21 cellular contexts compared by ENCODE assay signal in the genomic region with DNA sequence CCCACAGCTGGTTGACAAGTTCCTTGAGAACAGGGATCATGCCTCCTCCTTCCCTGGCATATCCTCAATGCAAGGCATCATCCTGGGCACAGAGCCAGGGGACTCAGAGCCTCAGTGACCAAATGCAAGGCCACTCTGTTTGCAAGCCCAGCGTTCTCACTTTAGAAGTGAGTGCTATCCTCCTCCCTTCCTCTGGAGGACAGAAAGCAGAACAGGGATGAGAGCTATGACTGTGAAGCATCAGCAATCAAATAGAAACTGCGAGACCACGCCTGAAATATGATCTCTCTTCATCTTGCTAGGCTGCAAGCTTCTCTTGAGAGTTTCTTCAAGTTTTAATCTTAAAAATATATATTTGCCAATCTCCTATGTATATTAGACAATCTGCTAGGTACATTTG.
DNase-seq lines count a peak whose midpoint lies in the region; ATAC-seq, FAIRE-seq and TF ChIP-seq lines count a peak whose summit lies in the region.
"Had no signal": no experiment of that assay in that cellular context is flagged by ENCODE, and none has a peak within 500 bp of the region (broad histone marks: within the 10 kb centered on the region; RNA-seq: fewer than 3 reads in every experiment).

No MANE protein-coding gene starts in this region.

- H3K4me1 ChIP-seq in RWPE2 (ENCODE audit: insufficient read depth, poor library complexity, severe bottlenecking) (peaks cover 29% of the 10 kb centered on the region), Peyer's patch (no peaks in the 10 kb centered on the region)
- H3K4me1 ChIP-seq: SJCRH30, uterus had no signal

- H3K36me3 ChIP-seq in RWPE2 (ENCODE audit: low read depth): no peaks in the 10 kb centered on the region
- H3K36me3 ChIP-seq in Peyer's patch: no peaks in the 10 kb centered on the region
- H3K36me3 ChIP-seq: SJCRH30, uterus had no signal

- no peak for FAIRE-seq in GM12891 (lab: Jason Lieb, UNC)
- no peak for FAIRE-seq in H54 (lab: Jason Lieb, UNC)
- FAIRE-seq: endothelial cell of umbilical vein, GM18507, GM19239 had no signal

- no peak overlapping the region for H3K27ac Mint-ChIP-seq in stimulated activated naive B cell treated with anti-CD40 and anti-IgM and Interleukin-4, amounts not matched to agents 10 μg/mL and 1 μg/mL and 100 μg/mL, for 72 hours
- H3K27ac Mint-ChIP-seq: activated CD4-positive, alpha-beta memory T cell treated with anti-CD3 and anti-CD28 coated beads for 36 hours; activated naive CD4-positive, alpha-beta T cell treated with anti-CD3 and anti-CD28 coated beads, Interleukin-2, amount 50 U/mL, for 72 hours; CD4-positive, CD25-positive, alpha-beta regulatory T cell; nephron; T-helper 17 cell had no signal

- H3K4me3 Mint-ChIP-seq in stimulated activated naive B cell treated with anti-CD40 and anti-IgM and Interleukin-4, amounts not matched to agents 10 μg/mL and 1 μg/mL and 100 μg/mL, for 72 hours: no peak overlapping the region
- H3K4me3 Mint-ChIP-seq: activated CD4-positive, alpha-beta memory T cell treated with anti-CD3 and anti-CD28 coated beads for 36 hours; CD4-positive, CD25-positive, alpha-beta regulatory T cell; nephron; T-helper 17 cell had no signal

- H3K27me3 ChIP-seq in RWPE2 (ENCODE audit: insufficient read depth, poor library complexity, severe bottlenecking): no peaks in the 10 kb centered on the region
- H3K27me3 ChIP-seq in Peyer's patch: no peaks in the 10 kb centered on the region
- H3K27me3 ChIP-seq: SJCRH30, uterus had no signal

- DNase-seq in GM12891 (ENCODE audit: insufficient read length, low spot score) (no peak), M059J (ENCODE audit: low read depth) (peak; percentile 13), RWPE2 (ENCODE audit: low spot score) (no peak), Peyer's patch (no peak), H54 (ENCODE audit: insufficient read length, low spot score) (no peak)
- DNase-seq in stimulated activated naive B cell treated with anti-CD40 and anti-IgM and Interleukin-4, amounts not matched to agents 10 μg/mL and 1 μg/mL and 100 μg/mL, for 72 hours: no peak
- DNase-seq: activated CD4-positive, alpha-beta memory T cell treated with anti-CD3 and anti-CD28 coated beads for 36 hours; CD4-positive, CD25-positive, alpha-beta regulatory T cell; foreskin melanocyte; mesendoderm; SJCRH30; T-helper 17 cell; uterus had no signal

- H3K36me3 Mint-ChIP-seq in stimulated activated naive B cell treated with anti-CD40 and anti-IgM and Interleukin-4, amounts not matched to agents 10 μg/mL and 1 μg/mL and 100 μg/mL, for 72 hours: no peaks in the 10 kb centered on the region
- H3K36me3 Mint-ChIP-seq: activated CD4-positive, alpha-beta memory T cell treated with anti-CD3 and anti-CD28 coated beads for 36 hours; activated naive CD4-positive, alpha-beta T cell treated with anti-CD3 and anti-CD28 coated beads, Interleukin-2, amount 50 U/mL, for 72 hours; CD4-positive, CD25-positive, alpha-beta regulatory T cell had no signal

- no peak for TF ChIP-seq POLR2A in GM12891 (IDR thresholded peaks at IDR 0.05; ENCODE audit: low read depth, low read length)
- TF ChIP-seq POLR2A in Peyer's patch (IDR thresholded peaks at IDR 0.05): no peak
- no peak for TF ChIP-seq POLR2A in H54 (IDR thresholded peaks at IDR 0.05; ENCODE audit: low read depth, low read length)

- H3K9me3 Mint-ChIP-seq in stimulated activated naive B cell treated with anti-CD40 and anti-IgM and Interleukin-4, amounts not matched to agents 10 μg/mL and 1 μg/mL and 100 μg/mL, for 72 hours: peaks cover 0 to 3% of the 10 kb centered on the region in 2 donors
- H3K9me3 Mint-ChIP-seq: nephron had no signal

- TF ChIP-seq CTCF in RWPE2 (IDR thresholded peaks at IDR 0.05; ENCODE audit: poor library complexity, severe bottlenecking) (no peak), Peyer's patch (IDR thresholded peaks at IDR 0.05) (no peak)

- H3K9me3 ChIP-seq in RWPE2 (ENCODE audit: severe bottlenecking): no peaks in the 10 kb centered on the region
- no peaks in the 10 kb centered on the region for H3K9me3 ChIP-seq in Peyer's patch
- H3K9me3 ChIP-seq: SJCRH30, uterus had no signal

- peak; percentile 81 for ATAC-seq in GM19467 (IDR thresholded peaks at IDR 0.05; ENCODE audit: unreplicated experiment)
- ATAC-seq in RWPE2 (ENCODE audit: low read depth): no peak
- ATAC-seq in stimulated activated naive B cell treated with anti-CD40 and anti-IgM and Interleukin-4, amounts not matched to agents 10 μg/mL and 1 μg/mL and 100 μg/mL, for 72 hours (replicated peaks): no peak
- ATAC-seq in GM21576 (IDR thresholded peaks at IDR 0.05; ENCODE audit: unreplicated experiment): no peak
- ATAC-seq: activated naive CD4-positive, alpha-beta T cell treated with anti-CD3 and anti-CD28 coated beads, Interleukin-2, amount 50 U/mL, for 72 hours; T-helper 17 cell had no signal

- no peaks in the 10 kb centered on the region for H3K27me3 Mint-ChIP-seq in stimulated activated naive B cell treated with anti-CD40 and anti-IgM and Interleukin-4, amounts not matched to agents 10 μg/mL and 1 μg/mL and 100 μg/mL, for 72 hours
- H3K27me3 Mint-ChIP-seq: activated CD4-positive, alpha-beta memory T cell treated with anti-CD3 and anti-CD28 coated beads for 36 hours; CD4-positive, CD25-positive, alpha-beta regulatory T cell; T-helper 17 cell had no signal

- H3K27ac ChIP-seq in RWPE2 (ENCODE audit: poor library complexity, severe bottlenecking) (peak overlapping the region; percentile 0), Peyer's patch (no peak overlapping the region)
- H3K27ac ChIP-seq: coronary artery, SJCRH30, uterus had no signal

- H3K4me1 Mint-ChIP-seq in stimulated activated naive B cell treated with anti-CD40 and anti-IgM and Interleukin-4, amounts not matched to agents 10 μg/mL and 1 μg/mL and 100 μg/mL, for 72 hours: no peaks in the 10 kb centered on the region
- H3K4me1 Mint-ChIP-seq: CD4-positive, CD25-positive, alpha-beta regulatory T cell; nephron; T-helper 17 cell had no signal

- no peak overlapping the region for H3K4me3 ChIP-seq in RWPE2 (ENCODE audit: severe bottlenecking)
- no peak overlapping the region for H3K4me3 ChIP-seq in Peyer's patch
- H3K4me3 ChIP-seq: coronary artery, SJCRH30, uterus had no signal

TF ChIP-seq in GM12891, 5 proteins besides CTCF, POLR2A, EP300 and RAD21:
- TF ChIP-seq SPI1 (IDR thresholded peaks at IDR 0.05; ENCODE audit: low read depth, low read length) (peak; percentile 74), TAF1 (IDR thresholded peaks at IDR 0.05; ENCODE audit: low read depth, low read length) (no peak), POLR2AphosphoS5 (IDR thresholded peaks at IDR 0.05; ENCODE audit: low read depth, low read length) (no peak)
